ENCODE assay signal across 14 cellular contexts in genomic region chr2:74831693-74832530, GRCh38. TPM values are rescaled to one million over a fixed set of nuclear protein-coding genes. Genes with fewer than 3 reads are reported as not detected.
A peak's percentile ranks its signal among the peaks of the same experiment; 100 is the strongest.
DNase-seq lines count a peak whose midpoint lies in the region; FAIRE-seq and TF ChIP-seq lines count a peak whose summit lies in the region.
"Had no signal": no experiment of that assay in that cellular context is flagged by ENCODE, and none has a peak within 500 bp of the region (broad histone marks: within the 10 kb centered on the region; RNA-seq: fewer than 3 reads in every experiment).

No MANE protein-coding gene starts in this region.

- H3K4me3 ChIP-seq in bronchial epithelial cell (ENCODE audit: low read depth, low read length) (no peak overlapping the region), smooth muscle cell (no peak overlapping the region)
- no peak overlapping the region for H3K4me3 ChIP-seq in CD4-positive, alpha-beta memory T cell (ENCODE audit: low read length in 2 of 2)

- 61% methylated on average over 7 of the region's 7 CpGs for WGBS in smooth muscle cell (ENCODE audit: low lambda C conversion rate)

- DNase-seq in activated CD4-positive, alpha-beta T cell treated with anti-CD3 and anti-CD28 coated beads, Interleukin-2, amount 10 ng/mL, durations not matched to agents 24 days and 14 days: peak; percentile 64
- DNase-seq in activated CD4-positive, alpha-beta T cell treated with anti-CD3 and anti-CD28 coated beads, Interleukin-2, amount 50 U/mL, for 1 hour: no peak
- DNase-seq in NOMO-1 treated with DMSO at 0.1 percent for 48 hours (lab: John Stamatoyannopoulos, UW; ENCODE audit: unreplicated experiment) (peak; percentile 65), bronchial epithelial cell (ENCODE audit: low read depth) (peak; percentile 67), smooth muscle cell (lab: John Stamatoyannopoulos, UW; ENCODE audit: unreplicated experiment) (no peak), globus pallidus (ENCODE audit: low spot score) (no peak)
- no peak for DNase-seq in CD4-positive, alpha-beta memory T cell
- DNase-seq in stimulated activated CD4-positive, alpha-beta T cell treated with anti-CD3 and anti-CD28 coated beads, Interleukin-4, amount 100 ng/mL, for 4 hours: no peak
- DNase-seq: activated CD4-positive, alpha-beta T cell treated with anti-CD3 and anti-CD28 coated beads, Interleukin-2, amount 10 ng/mL, durations not matched to agents 7 days and 5 days; aorta; left colon; NCI-H1092 treated with DMSO at 0.1 percent for 48 hours had no signal

- no peaks in the 10 kb centered on the region for H3K36me3 ChIP-seq in bronchial epithelial cell (ENCODE audit: control insufficient read depth, insufficient read depth, low read length)
- no peaks in the 10 kb centered on the region for H3K36me3 ChIP-seq in smooth muscle cell (ENCODE audit: low read depth)
- H3K36me3 ChIP-seq in CD4-positive, alpha-beta memory T cell (ENCODE audit: insufficient read depth, low read length): no peaks in the 10 kb centered on the region

- POLR2A ChIA-PET in CD4-positive, alpha-beta memory T cell (lab: Charles Lee; ENCODE audit: partially characterized antibody): no interaction called here

- no peaks in the 10 kb centered on the region for H3K9me3 ChIP-seq in smooth muscle cell (replicated peaks; ENCODE audit: low read depth)
- H3K9me3 ChIP-seq in CD4-positive, alpha-beta memory T cell (ENCODE audit: control insufficient read depth in 1 of 2, low read length in 2 of 2): no peaks in the 10 kb centered on the region

- peaks cover 25% of the 10 kb centered on the region for H4K20me1 ChIP-seq in smooth muscle cell (ENCODE audit: low read depth)

- H3K27ac ChIP-seq in smooth muscle cell (ENCODE audit: low read depth): peak overlapping the region; percentile 54
- no peak overlapping the region for H3K27ac ChIP-seq in CD4-positive, alpha-beta memory T cell (ENCODE audit: low read depth, low read length)

- TF ChIP-seq CTCF in bronchial epithelial cell (IDR thresholded peaks at IDR 0.05; ENCODE audit: insufficient read depth, low read length, severe bottlenecking): no peak
- TF ChIP-seq CTCF in smooth muscle cell (IDR thresholded peaks at IDR 0.05; ENCODE audit: borderline replicate concordance, insufficient read depth, poor library complexity, severe bottlenecking): no peak

- H3K9ac ChIP-seq in smooth muscle cell (ENCODE audit: low read depth): no peak overlapping the region

- no peaks in the 10 kb centered on the region for H3F3A ChIP-seq in smooth muscle cell (ENCODE audit: low read depth)

- H3K27me3 ChIP-seq in bronchial epithelial cell (ENCODE audit: control insufficient read depth, insufficient read depth, low read length) (no peaks in the 10 kb centered on the region), smooth muscle cell (ENCODE audit: low read depth) (no peaks in the 10 kb centered on the region)
- no peaks in the 10 kb centered on the region for H3K27me3 ChIP-seq in CD4-positive, alpha-beta memory T cell (ENCODE audit: insufficient read depth, low read length)

- H3K4me3 Mint-ChIP-seq in activated CD4-positive, alpha-beta T cell treated with anti-CD3 and anti-CD28 coated beads, Interleukin-2, amount 10 ng/mL, durations not matched to agents 24 days and 14 days: peak overlapping the region; percentile 20
- peak overlapping the region in 3 of 8 donors; percentile 1 to 54 (median 44) for H3K4me3 Mint-ChIP-seq in CD4-positive, alpha-beta memory T cell
- H3K4me3 Mint-ChIP-seq: activated CD4-positive, alpha-beta T cell treated with anti-CD3 and anti-CD28 coated beads, Interleukin-2, amount 10 ng/mL, durations not matched to agents 7 days and 5 days had no signal

- H3K27ac Mint-ChIP-seq in activated CD4-positive, alpha-beta T cell treated with anti-CD3 and anti-CD28 coated beads, Interleukin-2, amount 10 ng/mL, durations not matched to agents 24 days and 14 days: peak overlapping the region; percentile 31
- H3K27ac Mint-ChIP-seq in CD4-positive, alpha-beta memory T cell: peak overlapping the region in 2 of 7 donors; percentile 4 to 45
- H3K27ac Mint-ChIP-seq: activated CD4-positive, alpha-beta T cell treated with anti-CD3 and anti-CD28 coated beads, Interleukin-2, amount 10 ng/mL, durations not matched to agents 7 days and 5 days; progenitor cell of endocrine pancreas had no signal

- peaks cover 32% of the 10 kb centered on the region for H3K4me1 Mint-ChIP-seq in activated CD4-positive, alpha-beta T cell treated with anti-CD3 and anti-CD28 coated beads, Interleukin-2, amount 10 ng/mL, durations not matched to agents 24 days and 14 days
- H3K4me1 Mint-ChIP-seq in CD4-positive, alpha-beta memory T cell: peaks cover 15 to 26% (median 18%) of the 10 kb centered on the region in 4 donors

- FAIRE-seq in bronchial epithelial cell (lab: Jason Lieb, UNC): no peak
- FAIRE-seq: GM12892 had no signal

- intact Hi-C loops in activated CD4-positive, alpha-beta T cell treated with anti-CD3 and anti-CD28 coated beads, Interleukin-2, amount 10 ng/mL, durations not matched to agents 24 days and 14 days (cut with micrococcal nuclease): no loop called here
- intact Hi-C loops in CD4-positive, alpha-beta memory T cell (cut with micrococcal nuclease): no loop called here

- no peaks in the 10 kb centered on the region for H3K9me3 Mint-ChIP-seq in activated CD4-positive, alpha-beta T cell treated with anti-CD3 and anti-CD28 coated beads, Interleukin-2, amount 10 ng/mL, durations not matched to agents 24 days and 14 days
- H3K9me3 Mint-ChIP-seq in CD4-positive, alpha-beta memory T cell: no peaks in the 10 kb centered on the region
- H3K9me3 Mint-ChIP-seq: activated CD4-positive, alpha-beta T cell treated with anti-CD3 and anti-CD28 coated beads, Interleukin-2, amount 10 ng/mL, durations not matched to agents 7 days and 5 days had no signal

- H3K27me3 Mint-ChIP-seq in activated CD4-positive, alpha-beta T cell treated with anti-CD3 and anti-CD28 coated beads, Interleukin-2, amount 10 ng/mL, durations not matched to agents 24 days and 14 days: peaks cover 10% of the 10 kb centered on the region
- no peaks in the 10 kb centered on the region for H3K27me3 Mint-ChIP-seq in CD4-positive, alpha-beta memory T cell

- peaks cover 8% of the 10 kb centered on the region for H3K4me1 ChIP-seq in smooth muscle cell (ENCODE audit: low read depth)
- H3K4me1 ChIP-seq in CD4-positive, alpha-beta memory T cell (ENCODE audit: insufficient read depth, low read length): peaks cover 22% of the 10 kb centered on the region

- CTCF ChIA-PET in CD4-positive, alpha-beta memory T cell (lab: Charles Lee; ENCODE audit: partially characterized antibody): interaction anchor here (0.8 to 11.5 kb wide), 3 partner anchors 18 to 117 kb away, joined by 3 to 147 read pairs (median 81); no protein-coding TSS in a partner anchor

- peaks cover 23% of the 10 kb centered on the region for H3K79me2 ChIP-seq in smooth muscle cell (ENCODE audit: low read depth)

- peak overlapping the region; percentile 53 for H2AFZ ChIP-seq in smooth muscle cell (ENCODE audit: low read depth)

- H3K36me3 Mint-ChIP-seq in activated CD4-positive, alpha-beta T cell treated with anti-CD3 and anti-CD28 coated beads, Interleukin-2, amount 10 ng/mL, durations not matched to agents 24 days and 14 days (ENCODE audit: low read depth): peaks cover 23% of the 10 kb centered on the region
- peaks cover 0 to 1% of the 10 kb centered on the region in 2 donors for H3K36me3 Mint-ChIP-seq in CD4-positive, alpha-beta memory T cell

- peak overlapping the region; percentile 38 for H3K4me2 ChIP-seq in smooth muscle cell

RNA-seq across cellular contexts. Expression of gene HK2, which starts 2.0 kb away (rescaled TPM):
- 118 and 120 TPM in 2 replicates for total RNA-seq in activated CD4-positive, alpha-beta T cell treated with anti-CD3 and anti-CD28 coated beads, Interleukin-2, amount 10 ng/mL, durations not matched to agents 24 days and 14 days
- 158 and 175 TPM in 2 replicates for total RNA-seq in bronchial epithelial cell
- 31.5 and 38.0 TPM in 2 replicates for total RNA-seq in smooth muscle cell
- polyA plus RNA-seq in smooth muscle cell: 20.3 and 23.2 TPM in 2 replicates
- total RNA-seq in CD4-positive, alpha-beta memory T cell: 1 to 10 TPM; 7.3 to 9.4 TPM
- polyA plus RNA-seq in CD4-positive, alpha-beta memory T cell: 1 to 10 TPM; 1.7 to 4.9 TPM

Comparison
In these comparisons a context has a peak if more than half of its experiments do, and no peak if none do; other contexts are left out.
1. DNase-seq: peak in activated CD4-positive, alpha-beta T cell treated with anti-CD3 and anti-CD28 coated beads, Interleukin-2, amount 10 ng/mL, durations not matched to agents 24 days and 14 days (single experiment), NOMO-1 treated with DMSO at 0.1 percent for 48 hours (single experiment) and bronchial epithelial cell (single experiment); none in activated CD4-positive, alpha-beta T cell treated with anti-CD3 and anti-CD28 coated beads, Interleukin-2, amount 50 U/mL, for 1 hour (single experiment), smooth muscle cell (single experiment), globus pallidus (single experiment), CD4-positive, alpha-beta memory T cell (0 of 5) and stimulated activated CD4-positive, alpha-beta T cell treated with anti-CD3 and anti-CD28 coated beads, Interleukin-4, amount 100 ng/mL, for 4 hours (0 of 2).